In genomic region chr2:141508806-141509595, GRCh38 we compare ENCODE assay signal across 13 cellular contexts.
"Had no signal": no experiment of that assay in that cellular context is flagged by ENCODE, and none has a peak within 500 bp of the region (broad histone marks: within the 10 kb centered on the region; RNA-seq: fewer than 3 reads in every experiment).

No MANE protein-coding gene starts in this region.

- H3K36me3 Mint-ChIP-seq: memory B cell; stimulated activated effector memory CD8-positive, alpha-beta T cell treated with anti-CD3 and anti-CD28 coated beads, Interleukin-12 subunit alpha, Interleukin-12 subunit beta, amount 100 ng/mL, for 72 hours had no signal

- H3K4me1 Mint-ChIP-seq: activated T-helper 17 cell treated with anti-CD3 and anti-CD28 coated beads, Interleukin-2, amount 50 U/mL, for 72 hours; memory B cell; stimulated activated effector memory CD8-positive, alpha-beta T cell treated with anti-CD3 and anti-CD28 coated beads, Interleukin-12 subunit alpha, Interleukin-12 subunit beta, amount 100 ng/mL, for 72 hours had no signal

- H3K27ac Mint-ChIP-seq: activated T-helper 17 cell treated with anti-CD3 and anti-CD28 coated beads, Interleukin-2, amount 50 U/mL, for 72 hours; memory B cell; nephron progenitor cell; stimulated activated effector memory CD8-positive, alpha-beta T cell treated with anti-CD3 and anti-CD28 coated beads, Interleukin-12 subunit alpha, Interleukin-12 subunit beta, amount 100 ng/mL, for 72 hours had no signal

- H3K27me3 Mint-ChIP-seq: activated T-helper 17 cell treated with anti-CD3 and anti-CD28 coated beads, Interleukin-2, amount 50 U/mL, for 72 hours; memory B cell had no signal

- H3K4me3 Mint-ChIP-seq: activated T-helper 17 cell treated with anti-CD3 and anti-CD28 coated beads, Interleukin-2, amount 50 U/mL, for 72 hours; memory B cell; nephron progenitor cell; stimulated activated effector memory CD8-positive, alpha-beta T cell treated with anti-CD3 and anti-CD28 coated beads, Interleukin-12 subunit alpha, Interleukin-12 subunit beta, amount 100 ng/mL, for 72 hours had no signal

- H3K27ac ChIP-seq: left ventricle myocardium inferior, psoas muscle, spleen, thyroid gland had no signal

- H3K9me3 Mint-ChIP-seq: nephron progenitor cell had no signal

- DNase-seq: activated CD4-positive, alpha-beta T cell treated with anti-CD3 and anti-CD28 coated beads, Interleukin-2, amount 50 U/mL, for 1 hour; activated CD8-positive, alpha-beta memory T cell treated with anti-CD3 and anti-CD28 coated beads for 24 hours; activated naive CD4-positive, alpha-beta T cell treated with anti-CD3 and anti-CD28 coated beads, Interleukin-2, amount 50 U/mL, for 16 hours; left ventricle myocardium inferior; nephron progenitor cell; occipital lobe; psoas muscle; spleen; stimulated activated CD4-positive, alpha-beta T cell treated with anti-CD3 and anti-CD28 coated beads, Interleukin-1b, Interleukin-23, amount 100 ng/mL, for 48 hours; thyroid gland had no signal
